ENCODE assay signal across 5 cellular contexts in genomic region chr2:201429835-201430234, GRCh38. TPM values are rescaled to one million over a fixed set of nuclear protein-coding genes. Genes with fewer than 3 reads are reported as not detected.
DNase-seq lines count a peak whose midpoint lies in the region; ATAC-seq and TF ChIP-seq lines count a peak whose summit lies in the region.
"Not testable (repeated sequence)": the region's sequence is repeated elsewhere in the genome, so short reads cannot be mapped to it uniquely, and the experiment has no call there.

No MANE protein-coding gene starts in this region.

- not testable (repeated sequence) for H3K9me3 ChIP-seq in CD4-positive, alpha-beta T cell (ENCODE audit: control insufficient read depth, low read length); left ventricle myocardium inferior (replicated peaks)

- peak overlapping the region; percentile 28 for H3K27ac Mint-ChIP-seq in CD4-positive, alpha-beta T cell
- peak overlapping the region; percentile 16 for H3K27ac Mint-ChIP-seq in activated CD4-positive, alpha-beta T cell treated with anti-CD3 and anti-CD28 coated beads for 36 hours
- peak overlapping the region; percentile 41 for H3K27ac Mint-ChIP-seq in activated naive CD8-positive, alpha-beta T cell
- H3K27ac Mint-ChIP-seq in naive B cell, result peak overlapping the region in 4 of 6 donors; percentile 3 to 81 (median 76)

- H3K27me3 Mint-ChIP-seq in CD4-positive, alpha-beta T cell; activated CD4-positive, alpha-beta T cell treated with anti-CD3 and anti-CD28 coated beads for 36 hours; activated naive CD8-positive, alpha-beta T cell; naive B cell: not testable (repeated sequence)

- not testable (repeated sequence) for DNase-seq in CD4-positive, alpha-beta T cell; activated CD4-positive, alpha-beta T cell treated with anti-CD3 and anti-CD28 coated beads for 36 hours; left ventricle myocardium inferior; naive B cell

- not testable (repeated sequence) for H3K27me3 ChIP-seq in CD4-positive, alpha-beta T cell (ENCODE audit: control insufficient read depth, insufficient read depth, low read length); left ventricle myocardium inferior (ENCODE audit: low read depth)

- not testable (repeated sequence) for H3K9me3 Mint-ChIP-seq in CD4-positive, alpha-beta T cell; activated CD4-positive, alpha-beta T cell treated with anti-CD3 and anti-CD28 coated beads for 36 hours (ENCODE audit: low read depth); activated naive CD8-positive, alpha-beta T cell (ENCODE audit: low read depth); naive B cell

- CTCF ChIA-PET in CD4-positive, alpha-beta T cell (lab: Charles Lee), result not testable (repeated sequence)
- CTCF ChIA-PET in activated CD4-positive, alpha-beta T cell treated with anti-CD3 and anti-CD28 coated beads for 36 hours (lab: Charles Lee), result interaction anchor here (0.8 kb wide), 1 partner anchor 196 kb away, joined by 5 read pairs; no protein-coding TSS in a partner anchor

- intact Hi-C loops in CD4-positive, alpha-beta T cell (cut with DNase I, micrococcal nuclease), result loop anchor here in 1 of 2 experiments (10.0 kb wide), 1 partner anchor 945 kb away; the partner anchor contains the start of gene BMPR2
- intact Hi-C loops in activated CD4-positive, alpha-beta T cell treated with anti-CD3 and anti-CD28 coated beads for 36 hours (cut with DNase I, micrococcal nuclease), result loop anchor here in 1 of 2 experiments (5.0 kb wide), 1 partner anchor 173 kb away; no protein-coding TSS in a partner anchor
- intact Hi-C loops in left ventricle myocardium inferior (cut with micrococcal nuclease), result not testable (repeated sequence)

- not testable (repeated sequence) for TF ChIP-seq CTCF in CD4-positive, alpha-beta T cell (IDR thresholded peaks at IDR 0.05); left ventricle myocardium inferior (IDR thresholded peaks at IDR 0.05; ENCODE audit: borderline replicate concordance)

- ATAC-seq in CD4-positive, alpha-beta T cell (ENCODE audit: poor library complexity); activated CD4-positive, alpha-beta T cell treated with anti-CD3 and anti-CD28 coated beads for 36 hours; naive B cell (ENCODE audit: low read depth in 2 of 2): not testable (repeated sequence)

- H3K4me1 ChIP-seq in left ventricle myocardium inferior, result peaks cover 74% of the 10 kb centered on the region

- H3K4me3 ChIP-seq in left ventricle myocardium inferior, result not testable (repeated sequence)

- H3K36me3 Mint-ChIP-seq in CD4-positive, alpha-beta T cell (ENCODE audit: low read depth); activated naive CD8-positive, alpha-beta T cell: not testable (repeated sequence)
- peaks cover 26% of the 10 kb centered on the region for H3K36me3 Mint-ChIP-seq in activated CD4-positive, alpha-beta T cell treated with anti-CD3 and anti-CD28 coated beads for 36 hours (ENCODE audit: low read depth)
- H3K36me3 Mint-ChIP-seq in naive B cell, result peaks cover 0 to 10% of the 10 kb centered on the region in 2 donors

- H3K27ac ChIP-seq in CD4-positive, alpha-beta T cell (ENCODE audit: low read depth, low read length), result not testable (repeated sequence)
- H3K27ac ChIP-seq in left ventricle myocardium inferior (replicated peaks), result peak overlapping the region; percentile 90

- peaks cover 54% of the 10 kb centered on the region for H3K4me1 Mint-ChIP-seq in CD4-positive, alpha-beta T cell (ENCODE audit: low read depth)
- H3K4me1 Mint-ChIP-seq in activated CD4-positive, alpha-beta T cell treated with anti-CD3 and anti-CD28 coated beads for 36 hours, result peaks cover 46% of the 10 kb centered on the region
- H3K4me1 Mint-ChIP-seq in activated naive CD8-positive, alpha-beta T cell (ENCODE audit: low read depth), result peaks cover 42% of the 10 kb centered on the region
- H3K4me1 Mint-ChIP-seq in naive B cell, result peaks cover 28 to 63% (median 48%) of the 10 kb centered on the region in 3 donors

- POLR2A ChIA-PET in CD4-positive, alpha-beta T cell (lab: Charles Lee), result interaction anchor here (0.6 to 1.1 kb wide), 2 partner anchors 22 to 871 kb away, joined by 4 to 5 read pairs; partner anchors contain the start of genes STRADB and TRAK2
- POLR2A ChIA-PET in activated CD4-positive, alpha-beta T cell treated with anti-CD3 and anti-CD28 coated beads for 36 hours (lab: Charles Lee), result not testable (repeated sequence)

- not testable (repeated sequence) for H3K4me3 Mint-ChIP-seq in CD4-positive, alpha-beta T cell; activated CD4-positive, alpha-beta T cell treated with anti-CD3 and anti-CD28 coated beads for 36 hours; activated naive CD8-positive, alpha-beta T cell
- H3K4me3 Mint-ChIP-seq in naive B cell, result peak overlapping the region in 1 of 8 donors; percentile 45

- peaks cover 12% of the 10 kb centered on the region for H3K36me3 ChIP-seq in left ventricle myocardium inferior

RNA-seq across cellular contexts. Expression of gene TRAK2, which starts 21.4 kb away (rescaled TPM):
- 10 to 100 TPM; 32.5 to 35.6 TPM for total RNA-seq in CD4-positive, alpha-beta T cell
- total RNA-seq in activated CD4-positive, alpha-beta T cell treated with anti-CD3 and anti-CD28 coated beads for 36 hours, result 10 to 100 TPM; 22.5 to 25.6 TPM
- total RNA-seq in left ventricle myocardium inferior, result 169 TPM
- polyA plus RNA-seq in naive B cell (ENCODE audit: low read depth in 6 of 6), result 100 to 1,000 TPM in 1 of 6 donors, 10 to 100 TPM in 5; 39.8 to 131 (median 61.4) TPM

RNA-seq across cellular contexts. Expression of gene STRADB, which starts 21.7 kb away (rescaled TPM):
- 1 to 10 TPM; 4.2 to 5.6 TPM for total RNA-seq in CD4-positive, alpha-beta T cell
- total RNA-seq in activated CD4-positive, alpha-beta T cell treated with anti-CD3 and anti-CD28 coated beads for 36 hours, result 10 to 100 TPM; 20.5 to 21.8 TPM
- 57.5 TPM for total RNA-seq in left ventricle myocardium inferior
- 100 to 1,000 TPM in 4 of 6 donors, 10 to 100 TPM in 2; 84.8 to 200 (median 124) TPM for polyA plus RNA-seq in naive B cell (ENCODE audit: low read depth in 6 of 6)

Comparison
In these comparisons a context has a peak if more than half of its experiments do, and no peak if none do; other contexts are left out.
1. H3K27ac Mint-ChIP-seq: peak in every context shown above with its lines; median percentile 76 in naive B cell; 41 in activated naive CD8-positive, alpha-beta T cell; 28 in CD4-positive, alpha-beta T cell; 16 in activated CD4-positive, alpha-beta T cell treated with anti-CD3 and anti-CD28 coated beads for 36 hours.